ENCODE assay signal across 2 cellular contexts in genomic region chr10:13945760-13946460, GRCh38.
A peak's percentile ranks its signal among the peaks of the same experiment; 100 is the strongest.
TF ChIP-seq lines count a peak whose summit lies in the region.

No MANE protein-coding gene starts in this region.

TF ChIP-seq in SK-N-SH, 30 proteins besides CTCF, POLR2A, EP300 and RAD21 (continued from another document):
- 0 out of 2 replicates have a peak, but pooled peaks have one; percentile 10 for TF ChIP-seq SMC3 (IDR thresholded peaks at IDR 0.05; ENCODE audit: low read depth, low read length)
- no peak for TF ChIP-seq ZBTB33 (IDR thresholded peaks at IDR 0.05; ENCODE audit: borderline replicate concordance, low read depth)
- TF ChIP-seq FOXM1 (IDR thresholded peaks at IDR 0.05; ENCODE audit: low read depth): no peak
TF ChIP-seq in SK-N-SH: peak in this region for 1.

TF ChIP-seq in SK-N-SH treated with all-trans-retinoic acid at 6 μM for 48 hours, 23 proteins besides CTCF, POLR2A, EP300 and RAD21 (continued from another document):
- TF ChIP-seq SNAI2 (CRISPR knock-in tag; IDR thresholded peaks at IDR 0.05): no peak
TF ChIP-seq in SK-N-SH treated with all-trans-retinoic acid at 6 μM for 48 hours: peak in this region for 0.
